Comparison of ENCODE assay signal across 8 cellular contexts in genomic region chr13:95404141-95404882, GRCh38.
A peak's percentile ranks its signal among the peaks of the same experiment; 100 is the strongest.
DNase-seq lines count a peak whose midpoint lies in the region; ATAC-seq and TF ChIP-seq lines count a peak whose summit lies in the region.

No MANE protein-coding gene starts in this region.

- peak; percentile 99 for TF ChIP-seq CTCF in neural crest cell (conservative IDR thresholded peaks at IDR 0.05)

- DNase-seq in EL (peak; percentile 77), KBM-7 (peak; percentile 79), SIG-M5 treated with dmso at 0.1 percent for 504 hours (lab: John Stamatoyannopoulos, UW; ENCODE audit: unreplicated experiment) (peak; percentile 69), activated gamma-delta T cell treated with Interleukin-2 at 50 U/mL for 16 hours (peak; percentile 70), foreskin melanocyte (peak; percentile 52), neural crest cell (ENCODE audit: low read depth, low spot score) (peak; percentile 85)
- DNase-seq in stimulated activated naive CD8-positive, alpha-beta T cell treated with anti-CD3 and anti-CD28 coated beads, Interleukin-15, amount 100 ng/mL, for 72 hours: peak; percentile 71 to 78

- H3K27ac Mint-ChIP-seq in neural crest cell (ENCODE audit: unreplicated experiment): no peak overlapping the region
- H3K27ac Mint-ChIP-seq in stimulated activated naive CD8-positive, alpha-beta T cell treated with anti-CD3 and anti-CD28 coated beads, Interleukin-15, amount 100 ng/mL, for 72 hours: peak overlapping the region; percentile 89 to 95

- ATAC-seq in GM21786 (IDR thresholded peaks at IDR 0.05; ENCODE audit: unreplicated experiment): peak; percentile 91
- peak; percentile 88 for ATAC-seq in stimulated activated naive CD8-positive, alpha-beta T cell treated with anti-CD3 and anti-CD28 coated beads, Interleukin-15, amount 100 ng/mL, for 72 hours

- H3K9me3 Mint-ChIP-seq in neural crest cell: no peaks in the 10 kb centered on the region
- H3K9me3 Mint-ChIP-seq in stimulated activated naive CD8-positive, alpha-beta T cell treated with anti-CD3 and anti-CD28 coated beads, Interleukin-15, amount 100 ng/mL, for 72 hours: no peaks in the 10 kb centered on the region

- in situ Hi-C loops in KBM-7 (cut with MboI; ENCODE audit: low pct_unique_long_range_greater_than_20kb, low sequenced_read_pairs): no loop called here

- H3K4me3 Mint-ChIP-seq in neural crest cell: peak overlapping the region; percentile 80
- peak overlapping the region; percentile 85 to 86 for H3K4me3 Mint-ChIP-seq in stimulated activated naive CD8-positive, alpha-beta T cell treated with anti-CD3 and anti-CD28 coated beads, Interleukin-15, amount 100 ng/mL, for 72 hours

- H3K36me3 Mint-ChIP-seq in neural crest cell (ENCODE audit: low read depth): no peaks in the 10 kb centered on the region

- peaks cover 3% of the 10 kb centered on the region for H3K27me3 Mint-ChIP-seq in neural crest cell (ENCODE audit: low read depth)
- peaks cover 11% of the 10 kb centered on the region for H3K27me3 Mint-ChIP-seq in stimulated activated naive CD8-positive, alpha-beta T cell treated with anti-CD3 and anti-CD28 coated beads, Interleukin-15, amount 100 ng/mL, for 72 hours

- H3K4me1 Mint-ChIP-seq in neural crest cell: peaks cover 10% of the 10 kb centered on the region
- peaks cover 12% of the 10 kb centered on the region for H3K4me1 Mint-ChIP-seq in stimulated activated naive CD8-positive, alpha-beta T cell treated with anti-CD3 and anti-CD28 coated beads, Interleukin-15, amount 100 ng/mL, for 72 hours

Comparison
In these comparisons a context has a peak if more than half of its experiments do, and no peak if none do; other contexts are left out.
1. Peak in every context shown above with its lines: DNase-seq and ATAC-seq.